ENCODE assay signal across 8 cellular contexts in the genomic region with DNA sequence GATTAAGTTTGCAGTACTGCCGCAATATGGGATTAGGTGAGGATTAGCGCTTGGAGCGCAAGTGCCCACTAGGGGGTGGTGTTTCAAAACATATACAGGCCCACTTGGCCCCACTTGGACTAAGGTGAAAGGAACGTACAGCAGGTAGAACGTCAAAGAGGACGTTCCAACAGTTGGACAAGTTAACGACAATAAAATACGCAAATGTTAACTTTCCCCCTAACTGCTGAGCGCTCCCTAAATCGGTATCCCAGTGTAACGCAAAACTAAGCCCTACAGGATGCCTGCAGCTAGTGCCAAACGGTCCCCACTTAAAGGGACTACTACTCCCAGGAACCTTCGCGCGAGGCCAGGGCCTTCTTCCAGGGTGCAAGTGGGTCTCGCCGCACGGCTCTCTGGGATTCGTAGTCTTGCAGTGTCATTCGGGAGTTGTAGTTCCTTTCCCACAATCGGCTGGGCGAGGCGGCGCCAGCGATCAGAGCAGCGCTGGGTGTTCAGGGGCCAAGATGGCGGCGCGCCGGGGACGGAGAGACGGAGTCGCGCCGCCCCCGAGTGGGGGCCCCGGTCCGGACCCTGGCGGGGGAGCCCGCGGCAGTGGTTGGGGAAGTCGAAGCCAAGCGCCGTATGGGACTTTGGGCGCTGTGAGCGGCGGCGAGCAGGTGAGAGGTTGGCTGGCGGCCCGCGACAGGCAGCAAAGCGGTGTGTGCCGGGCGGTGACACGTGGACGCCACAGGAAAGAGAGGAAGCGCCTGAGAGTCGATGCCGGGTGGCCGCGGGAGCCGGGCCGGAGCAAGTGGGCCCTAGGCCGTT. TPM values are rescaled to one million over a fixed set of nuclear protein-coding genes. Genes with fewer than 3 reads are reported as not detected.
DNase-seq lines count a peak whose midpoint lies in the region; ATAC-seq lines count a peak whose summit lies in the region.

A gene with protein sequence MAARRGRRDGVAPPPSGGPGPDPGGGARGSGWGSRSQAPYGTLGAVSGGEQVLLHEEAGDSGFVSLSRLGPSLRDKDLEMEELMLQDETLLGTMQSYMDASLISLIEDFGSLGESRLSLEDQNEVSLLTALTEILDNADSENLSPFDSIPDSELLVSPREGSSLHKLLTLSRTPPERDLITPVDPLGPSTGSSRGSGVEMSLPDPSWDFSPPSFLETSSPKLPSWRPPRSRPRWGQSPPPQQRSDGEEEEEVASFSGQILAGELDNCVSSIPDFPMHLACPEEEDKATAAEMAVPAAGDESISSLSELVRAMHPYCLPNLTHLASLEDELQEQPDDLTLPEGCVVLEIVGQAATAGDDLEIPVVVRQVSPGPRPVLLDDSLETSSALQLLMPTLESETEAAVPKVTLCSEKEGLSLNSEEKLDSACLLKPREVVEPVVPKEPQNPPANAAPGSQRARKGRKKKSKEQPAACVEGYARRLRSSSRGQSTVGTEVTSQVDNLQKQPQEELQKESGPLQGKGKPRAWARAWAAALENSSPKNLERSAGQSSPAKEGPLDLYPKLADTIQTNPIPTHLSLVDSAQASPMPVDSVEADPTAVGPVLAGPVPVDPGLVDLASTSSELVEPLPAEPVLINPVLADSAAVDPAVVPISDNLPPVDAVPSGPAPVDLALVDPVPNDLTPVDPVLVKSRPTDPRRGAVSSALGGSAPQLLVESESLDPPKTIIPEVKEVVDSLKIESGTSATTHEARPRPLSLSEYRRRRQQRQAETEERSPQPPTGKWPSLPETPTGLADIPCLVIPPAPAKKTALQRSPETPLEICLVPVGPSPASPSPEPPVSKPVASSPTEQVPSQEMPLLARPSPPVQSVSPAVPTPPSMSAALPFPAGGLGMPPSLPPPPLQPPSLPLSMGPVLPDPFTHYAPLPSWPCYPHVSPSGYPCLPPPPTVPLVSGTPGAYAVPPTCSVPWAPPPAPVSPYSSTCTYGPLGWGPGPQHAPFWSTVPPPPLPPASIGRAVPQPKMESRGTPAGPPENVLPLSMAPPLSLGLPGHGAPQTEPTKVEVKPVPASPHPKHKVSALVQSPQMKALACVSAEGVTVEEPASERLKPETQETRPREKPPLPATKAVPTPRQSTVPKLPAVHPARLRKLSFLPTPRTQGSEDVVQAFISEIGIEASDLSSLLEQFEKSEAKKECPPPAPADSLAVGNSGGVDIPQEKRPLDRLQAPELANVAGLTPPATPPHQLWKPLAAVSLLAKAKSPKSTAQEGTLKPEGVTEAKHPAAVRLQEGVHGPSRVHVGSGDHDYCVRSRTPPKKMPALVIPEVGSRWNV (N-terminal part only) (plus strand): TSS at position 478 of the 810 bp plus-strand sequence. CDS start 29 bp downstream, at position 507.

- H3K4me3 ChIP-seq in CD4-positive, CD25-positive, alpha-beta regulatory T cell (ENCODE audit: low read depth, low read length): peak within 1 kb of the TSS; percentile 94

- peaks cover 4% of the 10 kb centered on the region for H3K36me3 ChIP-seq in CD4-positive, CD25-positive, alpha-beta regulatory T cell (ENCODE audit: control insufficient read depth, insufficient read depth, low read length)

- DNase-seq in CD4-positive, CD25-positive, alpha-beta regulatory T cell: peak; percentile 97 to 99 (median 98)
- DNase-seq in NCI-H748 (lab: John Stamatoyannopoulos, UW; ENCODE audit: unreplicated experiment) (peak; percentile 96), dedifferentiated amniotic fluid mesenchymal stem cell (ENCODE audit: extremely low spot score) (peak; percentile 99), left lobe of liver (ENCODE audit: low spot score) (peak; percentile 98)
- peak; percentile 96 for DNase-seq in activated CD4-positive, alpha-beta T cell treated with anti-CD3 and anti-CD28 coated beads, Interleukin-2, amount 50 U/mL, for 1 hour
- peak; percentile 96 for DNase-seq in stimulated activated CD4-positive, alpha-beta T cell treated with anti-CD3 and anti-CD28 coated beads, Interleukin-2, amount 100 ng/mL, for 4 hours (ENCODE audit: low read depth)

- ATAC-seq in CD4-positive, CD25-positive, alpha-beta regulatory T cell (ENCODE audit: low read depth in 2 of 2): peak; percentile 96 to 97
- ATAC-seq in GM19372 (IDR thresholded peaks at IDR 0.05; ENCODE audit: low read depth, unreplicated experiment) (peak; percentile 90), HG03558 (IDR thresholded peaks at IDR 0.05; ENCODE audit: extremely low read depth, unreplicated experiment) (peak; percentile 78), left lobe of liver (peak; percentile 95)

- H3K9me3 Mint-ChIP-seq in CD4-positive, CD25-positive, alpha-beta regulatory T cell: no peaks in the 10 kb centered on the region

- peak within 1 kb of the TSS; percentile 88 for H3K27ac ChIP-seq in CD4-positive, CD25-positive, alpha-beta regulatory T cell (ENCODE audit: insufficient read depth, low read length, poor library complexity, severe bottlenecking)

- no peaks in the 10 kb centered on the region for H3K27me3 ChIP-seq in CD4-positive, CD25-positive, alpha-beta regulatory T cell (ENCODE audit: control insufficient read depth, insufficient read depth, low read length)

- H3K9me3 ChIP-seq in CD4-positive, CD25-positive, alpha-beta regulatory T cell (ENCODE audit: control insufficient read depth in 2 of 2, low read length in 2 of 2): no peaks in the 10 kb centered on the region

- peak within 1 kb of the TSS; percentile 95 to 98 (median 98) for H3K27ac Mint-ChIP-seq in CD4-positive, CD25-positive, alpha-beta regulatory T cell

- no peaks in the 10 kb centered on the region for H3K27me3 Mint-ChIP-seq in CD4-positive, CD25-positive, alpha-beta regulatory T cell

- peak within 1 kb of the TSS; percentile 99 to 100 (median 99) for H3K4me3 Mint-ChIP-seq in CD4-positive, CD25-positive, alpha-beta regulatory T cell

- H3K4me1 Mint-ChIP-seq in CD4-positive, CD25-positive, alpha-beta regulatory T cell: peaks cover 0 to 49% (median 30%) of the 10 kb centered on the region in 4 donors

- peaks cover 3% of the 10 kb centered on the region for H3K36me3 Mint-ChIP-seq in CD4-positive, CD25-positive, alpha-beta regulatory T cell

- H3K4me1 ChIP-seq in CD4-positive, CD25-positive, alpha-beta regulatory T cell (ENCODE audit: control insufficient read depth, insufficient read depth, low read length, poor library complexity, severe bottlenecking): peaks cover 43% of the 10 kb centered on the region

RNA-seq across cellular contexts. Expression of the gene that starts here (rescaled TPM):
- 35.3 TPM for total RNA-seq in CD4-positive, CD25-positive, alpha-beta regulatory T cell
- 10 to 100 TPM in 2 of 4 donors, 1 to 10 TPM in 2; 6.6 to 13.0 (median 8.7) TPM for polyA plus RNA-seq in CD4-positive, CD25-positive, alpha-beta regulatory T cell
- total RNA-seq in left lobe of liver: 6.9 TPM

Comparison
In these comparisons a context has a peak if more than half of its experiments do, and no peak if none do; other contexts are left out.
1. Peak in every context shown above with its lines: DNase-seq, ATAC-seq, H3K4me3 ChIP-seq and H3K27ac ChIP-seq.